ENCODE assay signal across 8 cellular contexts in the genomic region with DNA sequence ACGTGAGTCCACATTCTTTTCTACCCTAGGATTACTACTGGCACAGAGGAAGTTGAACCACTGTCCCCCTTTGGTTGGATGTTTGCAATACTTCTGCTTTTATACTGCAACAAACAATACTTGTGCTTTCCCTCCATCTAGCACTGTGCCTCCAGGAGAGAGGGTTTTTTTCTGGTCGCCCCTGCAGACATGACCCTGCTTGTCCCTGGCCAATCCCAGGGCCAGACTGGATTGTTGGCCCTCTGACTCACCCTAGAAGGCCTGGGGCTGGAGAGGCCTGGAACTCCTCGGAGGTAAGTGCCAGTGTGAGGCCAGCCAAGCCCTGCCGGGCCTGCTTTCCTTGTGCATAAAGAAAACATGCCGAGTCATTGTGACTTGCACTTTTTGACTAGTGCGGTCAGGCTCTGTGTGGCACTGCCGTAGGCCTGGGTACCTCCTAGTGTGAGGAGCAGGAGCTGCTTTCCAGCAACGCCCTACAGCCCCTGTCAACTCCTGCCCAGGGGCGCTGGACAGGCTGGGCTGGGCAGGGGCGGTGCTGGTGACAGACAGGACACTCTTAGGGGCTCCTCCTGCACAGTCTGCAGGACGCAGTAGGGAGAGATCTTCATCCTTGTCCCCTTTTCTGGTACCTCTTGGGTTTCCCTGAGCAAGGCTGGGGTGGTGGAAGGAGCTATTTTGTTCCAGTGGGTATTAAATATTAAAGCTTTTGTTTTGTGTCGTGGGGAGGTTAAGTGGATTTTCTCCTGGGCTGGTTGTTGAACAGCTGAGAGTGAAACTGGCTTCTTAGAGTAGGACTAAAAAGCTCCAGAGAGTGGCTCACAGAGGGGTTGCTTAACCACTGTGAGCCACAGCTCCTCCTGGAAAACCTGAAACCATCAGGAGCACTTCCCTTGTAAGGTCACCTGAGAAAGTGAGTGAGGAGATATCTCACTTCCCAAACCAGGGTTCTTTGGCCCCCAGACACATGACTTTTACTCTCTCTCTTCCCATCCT. TPM values are rescaled to one million over a fixed set of nuclear protein-coding genes. Genes with fewer than 3 reads are reported as not detected.
DNase-seq lines count a peak whose midpoint lies in the region; ATAC-seq and TF ChIP-seq lines count a peak whose summit lies in the region.

No MANE protein-coding gene starts in this region.

- H3K4me2 ChIP-seq in skeletal muscle satellite cell (ENCODE audit: low read length): peak overlapping the region; percentile 53

- peak overlapping the region; percentile 84 for H3K27ac ChIP-seq in HUES64 (ENCODE audit: low read depth, low read length)

- H3K36me3 ChIP-seq in HUES64 (ENCODE audit: insufficient read depth, low read length): no peaks in the 10 kb centered on the region
- no peaks in the 10 kb centered on the region for H3K36me3 ChIP-seq in skeletal muscle satellite cell (ENCODE audit: insufficient read depth, low read length)

- H3K4me3 ChIP-seq in HUES64 (ENCODE audit: low read length) (no peak overlapping the region), cardiac fibroblast (replicated peaks in 1 of 2; ENCODE audit: low read depth in 2 of 2, low read length in 2 of 2) (no peak overlapping the region), skeletal muscle satellite cell (ENCODE audit: low read length) (peak overlapping the region; percentile 21)

- DNase-seq in AG08395 (ENCODE audit: low spot score) (peak; percentile 97), RKO (ENCODE audit: low spot score) (peak; percentile 67), cardiac fibroblast (ENCODE audit: low read depth in 2 of 2) (peak; percentile 98), iris pigment epithelial cell (ENCODE audit: low read depth) (peak; percentile 97)

- H3K27me3 ChIP-seq in HUES64 (ENCODE audit: insufficient read depth, low read length) (no peaks in the 10 kb centered on the region), skeletal muscle satellite cell (ENCODE audit: control insufficient read depth, insufficient read depth, low read length) (no peaks in the 10 kb centered on the region)

- ATAC-seq in GM18511 (IDR thresholded peaks at IDR 0.05; ENCODE audit: unreplicated experiment) (peak; percentile 70), HG03571 (IDR thresholded peaks at IDR 0.05; ENCODE audit: unreplicated experiment) (no peak)

- H3K4me1 ChIP-seq in HUES64 (ENCODE audit: insufficient read depth, low read length): peaks cover 24% of the 10 kb centered on the region
- peaks cover 18% of the 10 kb centered on the region for H3K4me1 ChIP-seq in skeletal muscle satellite cell (ENCODE audit: control insufficient read depth, insufficient read depth, low read length)

- 42% methylated on average over 12 of the region's 12 CpGs for WGBS in HUES64

- peak overlapping the region; percentile 65 for H3K9ac ChIP-seq in HUES64 (ENCODE audit: low read depth, low read length)
- peak overlapping the region; percentile 85 for H3K9ac ChIP-seq in skeletal muscle satellite cell (ENCODE audit: low read depth, low read length)

- no peaks in the 10 kb centered on the region for H3K9me3 ChIP-seq in HUES64 (ENCODE audit: insufficient read depth, low read depth, low read length)
- H3K9me3 ChIP-seq in skeletal muscle satellite cell (replicated peaks; ENCODE audit: low read length): no peaks in the 10 kb centered on the region

- no peak for TF ChIP-seq CTCF in cardiac fibroblast (IDR thresholded peaks at IDR 0.05; ENCODE audit: low read depth, low read length)

RNA-seq across cellular contexts. Expression of a gene that starts 14.4 kb away (rescaled TPM):
- 729 TPM for polyA plus RNA-seq in HUES64 (2013, experiment 1 of 2)
- 799 TPM for polyA plus RNA-seq in HUES64 (2013, experiment 2 of 2)
- 238 and 420 TPM in 2 replicates for total RNA-seq in skeletal muscle satellite cell (2012; rRNA removed)
